10 cellular contexts compared by ENCODE assay signal in genomic region chr1:65020774-65021173, GRCh38. TPM values are rescaled to one million over a fixed set of nuclear protein-coding genes. Genes with fewer than 3 reads are reported as not detected.
DNase-seq lines count a peak whose midpoint lies in the region; ATAC-seq and TF ChIP-seq lines count a peak whose summit lies in the region.
"Had no signal": no experiment of that assay in that cellular context is flagged by ENCODE, and none has a peak within 500 bp of the region (broad histone marks: within the 10 kb centered on the region; RNA-seq: fewer than 3 reads in every experiment).

No MANE protein-coding gene starts in this region.

- no peaks in the 10 kb centered on the region for H3K36me3 ChIP-seq in heart left ventricle
- H3K36me3 ChIP-seq in hepatocyte (replicated peaks; ENCODE audit: insufficient read depth, low read depth), result no peaks in the 10 kb centered on the region

- TF ChIP-seq POLR2A in heart left ventricle (IDR thresholded peaks at IDR 0.05), result no peak

- CTCF ChIA-PET in T-cell (lab: Charles Lee), result interaction anchor here (1.0 to 1.5 kb wide), 5 partner anchors 12 to 128 kb away, joined by 3 to 4 read pairs (median 3); partner anchors contain the start of gene JAK1 (in 1 of the 2)

- no peaks in the 10 kb centered on the region for H3K79me2 ChIP-seq in hepatocyte

- no peaks in the 10 kb centered on the region for H4K20me1 ChIP-seq in hepatocyte (ENCODE audit: insufficient read depth, poor library complexity, severe bottlenecking)

- no peaks in the 10 kb centered on the region for H3K27me3 ChIP-seq in heart left ventricle
- no peaks in the 10 kb centered on the region for H3K27me3 ChIP-seq in hepatocyte

- H3K4me1 ChIP-seq in heart left ventricle (peaks cover 0 to 19% (median 4%) of the 10 kb centered on the region in 12 donors), hepatocyte (ENCODE audit: insufficient read depth) (no peaks in the 10 kb centered on the region)

- H2AFZ ChIP-seq in hepatocyte, result no peak overlapping the region

- 84 to 95% (median 92%) methylated on average over 1 of the region's 1 CpG for WGBS in heart left ventricle, 4 donors
- WGBS in hepatocyte (ENCODE audit: low lambda C conversion rate, missing lambda C conversion rate), result 71% methylated on average over 1 of the region's 1 CpG

- no peak overlapping the region for H3K4me3 Mint-ChIP-seq in T-helper 17 cell
- no peak overlapping the region for H3K4me3 Mint-ChIP-seq in T-cell
- H3K4me3 Mint-ChIP-seq: CD8-positive, alpha-beta memory T cell; dendritic cell treated with granulocyte-macrophage colony-stimulating factor and Interleukin-4, amounts not matched to agents 40 ng/mL and 50 ng/mL, for 4 days had no signal

- peaks cover 5% of the 10 kb centered on the region for H3K4me1 Mint-ChIP-seq in T-helper 17 cell
- H3K4me1 Mint-ChIP-seq in T-cell, result peaks cover 7 to 11% (median 7%) of the 10 kb centered on the region in 3 donors

- POLR2A ChIA-PET in T-cell (lab: Charles Lee), result interaction anchor here in 1 of 2 donors (1.3 kb wide), 1 partner anchor 18 kb away, joined by 3 read pairs; no protein-coding TSS in a partner anchor

- DNase-seq in heart left ventricle, result no peak
- DNase-seq in cardiac septum (ENCODE audit: low spot score), result no peak
- DNase-seq in T-helper 17 cell, result no peak
- DNase-seq in hepatocyte (ENCODE audit: low spot score), result no peak
- no peak for DNase-seq in COR-L47 (lab: John Stamatoyannopoulos, UW)
- DNase-seq in T1000 (lab: John Stamatoyannopoulos, UW), result no peak
- no peak for DNase-seq in T-cell
- DNase-seq: CD8-positive, alpha-beta memory T cell had no signal

- no peak overlapping the region for H3K4me2 ChIP-seq in hepatocyte

- peak in 3 of 4 donors; percentile 55 to 73 (median 72) for ATAC-seq in heart left ventricle
- ATAC-seq in T-helper 17 cell, result no peak
- ATAC-seq in HG02981 (IDR thresholded peaks at IDR 0.05; ENCODE audit: unreplicated experiment), result no peak
- no peak for ATAC-seq in T-cell (replicated peaks in 1 of 4)

- H3K9me3 ChIP-seq in heart left ventricle (no peaks in the 10 kb centered on the region), T-helper 17 cell (ENCODE audit: control insufficient read depth, low read length, poor library complexity, severe bottlenecking) (no peaks in the 10 kb centered on the region), hepatocyte (ENCODE audit: low read depth) (no peaks in the 10 kb centered on the region)

- H3K27me3 Mint-ChIP-seq in T-helper 17 cell, result no peaks in the 10 kb centered on the region
- no peaks in the 10 kb centered on the region for H3K27me3 Mint-ChIP-seq in T-cell
- H3K27me3 Mint-ChIP-seq: CD8-positive, alpha-beta memory T cell; dendritic cell treated with granulocyte-macrophage colony-stimulating factor and Interleukin-4, amounts not matched to agents 40 ng/mL and 50 ng/mL, for 4 days had no signal

- no peaks in the 10 kb centered on the region for H3K36me3 Mint-ChIP-seq in T-helper 17 cell (ENCODE audit: low read depth)
- H3K36me3 Mint-ChIP-seq in T-cell, result peaks cover 11% of the 10 kb centered on the region

- peak in 9 of 12 donors; percentile 13 to 41 (median 30) for TF ChIP-seq CTCF in heart left ventricle (IDR thresholded peaks at IDR 0.05)
- peak; percentile 27 for TF ChIP-seq CTCF in hepatocyte (IDR thresholded peaks at IDR 0.05; ENCODE audit: poor library complexity)

- intact Hi-C loops in heart left ventricle (cut with DNase I), result loop anchor here in 1 of 10 donors (5.0 kb wide), 1 partner anchor 158 kb away; no protein-coding TSS in a partner anchor
- intact Hi-C loops in cardiac septum (cut with DNase I), result no loop called here

- H3K27ac ChIP-seq in heart left ventricle (no peak overlapping the region), hepatocyte (no peak overlapping the region)

- no peaks in the 10 kb centered on the region for H3K9me2 ChIP-seq in hepatocyte (replicated peaks; ENCODE audit: insufficient read depth)

- H3K27ac Mint-ChIP-seq in T-helper 17 cell (peak overlapping the region; percentile 37), T-cell (no peak overlapping the region)
- H3K27ac Mint-ChIP-seq: dendritic cell treated with granulocyte-macrophage colony-stimulating factor and Interleukin-4, amounts not matched to agents 40 ng/mL and 50 ng/mL, for 4 days had no signal

- no peaks in the 10 kb centered on the region for H3K9me3 Mint-ChIP-seq in T-cell
- H3K9me3 Mint-ChIP-seq: CD8-positive, alpha-beta memory T cell; dendritic cell treated with granulocyte-macrophage colony-stimulating factor and Interleukin-4, amounts not matched to agents 40 ng/mL and 50 ng/mL, for 4 days had no signal

- H3K4me3 ChIP-seq in heart left ventricle (no peak overlapping the region), hepatocyte (no peak overlapping the region)

RNA-seq across cellular contexts. Expression of gene JAK1, which starts 54.4 kb away (rescaled TPM):
- total RNA-seq in heart left ventricle (100 to 1,000 TPM in 4 of 9 donors, 10 to 100 TPM in 5; 85.6 to 189 (median 96.5) TPM), cardiac septum (76.4 TPM), T-helper 17 cell (100 to 1,000 TPM; 246 to 317 TPM), hepatocyte (102 and 104 TPM in 2 replicates), T-cell (100 to 1,000 TPM; 272 to 323 (median 288) TPM)
- polyA plus RNA-seq in heart left ventricle (10 to 100 TPM; 20.5 to 73.7 TPM), hepatocyte (60.2 and 63.5 TPM in 2 replicates)

Comparison
In these comparisons a context has a peak if more than half of its experiments do, and no peak if none do; other contexts are left out.
1. ATAC-seq: peak in heart left ventricle (3 of 4); none in T-helper 17 cell (single experiment), HG02981 (single experiment) and T-cell (0 of 4).